14 cellular contexts compared by ENCODE assay signal in the genomic region with DNA sequence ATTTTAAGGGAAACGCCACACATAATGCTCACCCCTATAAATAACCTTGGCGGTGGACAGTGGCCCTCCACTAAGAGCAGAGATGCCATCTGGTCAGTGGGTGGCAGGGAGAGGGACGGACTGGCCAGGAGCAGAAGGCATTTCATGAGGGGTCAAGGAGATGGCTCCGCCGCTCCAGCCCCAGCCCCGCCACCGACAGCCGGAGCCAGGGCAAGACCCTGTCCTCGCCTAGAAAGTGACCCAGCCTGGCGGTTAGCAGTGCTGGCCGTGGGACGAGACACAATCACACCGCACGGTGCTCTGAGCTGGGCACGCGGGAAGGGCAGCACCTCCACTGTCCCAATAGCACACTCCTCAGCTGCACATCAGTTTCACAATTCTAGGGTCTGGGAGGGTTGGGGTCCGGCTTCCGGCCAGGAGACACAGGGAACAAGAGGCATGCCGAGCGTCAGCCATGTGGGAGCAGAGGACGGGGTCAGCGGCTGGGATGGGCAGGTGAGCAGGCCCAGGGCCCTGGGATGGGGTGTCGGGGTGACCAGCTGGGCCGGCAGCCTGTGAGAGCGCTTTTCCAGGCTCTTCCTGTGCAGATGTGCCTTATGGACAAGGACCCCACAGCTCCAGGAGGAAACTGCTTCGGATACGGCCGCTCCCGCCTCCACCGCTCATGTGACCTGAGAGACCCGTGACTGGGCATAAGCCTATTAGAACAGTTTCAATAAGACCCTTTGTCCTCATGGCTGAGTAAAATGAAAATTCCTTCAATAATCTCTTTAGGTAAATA. TPM values are rescaled to one million over a fixed set of nuclear protein-coding genes. Genes with fewer than 3 reads are reported as not detected.
DNase-seq lines count a peak whose midpoint lies in the region; ATAC-seq and TF ChIP-seq lines count a peak whose summit lies in the region.
"Had no signal": no experiment of that assay in that cellular context is flagged by ENCODE, and none has a peak within 500 bp of the region (broad histone marks: within the 10 kb centered on the region; RNA-seq: fewer than 3 reads in every experiment).

No MANE protein-coding gene starts in this region.

- H3K27ac Mint-ChIP-seq in dendritic cell treated with granulocyte-macrophage colony-stimulating factor and Interleukin-4, amounts not matched to agents 40 ng/mL and 50 ng/mL, for 4 days, result peak overlapping the region; percentile 90
- H3K27ac Mint-ChIP-seq in stimulated activated memory B cell treated with anti-CD40 and anti-IgM and Interleukin-4, amounts not matched to agents 10 μg/mL and 1 μg/mL and 100 μg/mL, for 72 hours, result no peak overlapping the region

- TF ChIP-seq CTCF in heart right ventricle (IDR thresholded peaks at IDR 0.05) (no peak), mucosa of descending colon (IDR thresholded peaks at IDR 0.05) (no peak)

- ATAC-seq in Right ventricle myocardium superior (ENCODE audit: poor library complexity), result no peak
- ATAC-seq in heart right ventricle, result no peak
- no peak for ATAC-seq in mucosa of descending colon
- no peak for ATAC-seq in aorta (ENCODE audit: low FRiP score)
- no peak for ATAC-seq in stimulated activated memory B cell treated with anti-CD40 and anti-IgM and Interleukin-4, amounts not matched to agents 10 μg/mL and 1 μg/mL and 100 μg/mL, for 72 hours

- peak; percentile 41 for DNase-seq in Right ventricle myocardium superior
- no peak for DNase-seq in heart right ventricle
- DNase-seq in mucosa of descending colon, result peak in 2 of 3 donors; percentile 35 to 46
- peak; percentile 45 to 68 for DNase-seq in aorta
- no peak for DNase-seq in NCI-H226
- no peak for DNase-seq in cortex of kidney (lab: John Stamatoyannopoulos, UW)
- DNase-seq: effector CD8-positive, alpha-beta T cell; naive thymus-derived CD4-positive, alpha-beta T cell; NCI-H1436; NCI-H69 had no signal

- H3K4me3 Mint-ChIP-seq in dendritic cell treated with granulocyte-macrophage colony-stimulating factor and Interleukin-4, amounts not matched to agents 40 ng/mL and 50 ng/mL, for 4 days, result no peak overlapping the region
- H3K4me3 Mint-ChIP-seq in stimulated activated memory B cell treated with anti-CD40 and anti-IgM and Interleukin-4, amounts not matched to agents 10 μg/mL and 1 μg/mL and 100 μg/mL, for 72 hours, result no peak overlapping the region
- H3K4me3 Mint-ChIP-seq: naive thymus-derived CD4-positive, alpha-beta T cell had no signal

- peaks cover 96% of the 10 kb centered on the region for H3K4me1 Mint-ChIP-seq in dendritic cell treated with granulocyte-macrophage colony-stimulating factor and Interleukin-4, amounts not matched to agents 40 ng/mL and 50 ng/mL, for 4 days (ENCODE audit: low read depth)
- peaks cover 51% of the 10 kb centered on the region for H3K4me1 Mint-ChIP-seq in stimulated activated memory B cell treated with anti-CD40 and anti-IgM and Interleukin-4, amounts not matched to agents 10 μg/mL and 1 μg/mL and 100 μg/mL, for 72 hours

- H3K4me3 ChIP-seq in heart right ventricle (no peak overlapping the region), mucosa of descending colon (no peak overlapping the region), aorta (ENCODE audit: low read length in 2 of 2) (no peak overlapping the region)
- H3K4me3 ChIP-seq: ascending aorta, uterus had no signal

- peaks cover 46% of the 10 kb centered on the region for H3K36me3 Mint-ChIP-seq in dendritic cell treated with granulocyte-macrophage colony-stimulating factor and Interleukin-4, amounts not matched to agents 40 ng/mL and 50 ng/mL, for 4 days (ENCODE audit: low read depth)
- peaks cover 16% of the 10 kb centered on the region for H3K36me3 Mint-ChIP-seq in stimulated activated memory B cell treated with anti-CD40 and anti-IgM and Interleukin-4, amounts not matched to agents 10 μg/mL and 1 μg/mL and 100 μg/mL, for 72 hours

- no peaks in the 10 kb centered on the region for H3K27me3 Mint-ChIP-seq in dendritic cell treated with granulocyte-macrophage colony-stimulating factor and Interleukin-4, amounts not matched to agents 40 ng/mL and 50 ng/mL, for 4 days
- no peaks in the 10 kb centered on the region for H3K27me3 Mint-ChIP-seq in stimulated activated memory B cell treated with anti-CD40 and anti-IgM and Interleukin-4, amounts not matched to agents 10 μg/mL and 1 μg/mL and 100 μg/mL, for 72 hours
- H3K27me3 Mint-ChIP-seq: naive thymus-derived CD4-positive, alpha-beta T cell had no signal

- H3K9me3 Mint-ChIP-seq in dendritic cell treated with granulocyte-macrophage colony-stimulating factor and Interleukin-4, amounts not matched to agents 40 ng/mL and 50 ng/mL, for 4 days, result no peaks in the 10 kb centered on the region
- H3K9me3 Mint-ChIP-seq in stimulated activated memory B cell treated with anti-CD40 and anti-IgM and Interleukin-4, amounts not matched to agents 10 μg/mL and 1 μg/mL and 100 μg/mL, for 72 hours, result no peaks in the 10 kb centered on the region
- H3K9me3 Mint-ChIP-seq: naive thymus-derived CD4-positive, alpha-beta T cell had no signal

- H3K36me3 ChIP-seq in heart right ventricle, result peaks cover 0 to 9% (median 0%) of the 10 kb centered on the region in 9 donors
- H3K36me3 ChIP-seq in mucosa of descending colon (ENCODE audit: low read depth), result no peaks in the 10 kb centered on the region
- H3K36me3 ChIP-seq in aorta (ENCODE audit: control insufficient read depth in 1 of 2, insufficient read depth in 2 of 2, low read length in 1 of 2), result no peaks in the 10 kb centered on the region
- H3K36me3 ChIP-seq: ascending aorta, uterus had no signal

- H3K27ac ChIP-seq in heart right ventricle (peak overlapping the region in 1 of 10 donors; percentile 80), aorta (ENCODE audit: low read depth in 1 of 2, low read length in 2 of 2) (no peak overlapping the region)
- H3K27ac ChIP-seq: ascending aorta, uterus had no signal

- WGBS in heart right ventricle, 2 donors, result 86 to 87% methylated on average over 31 of the region's 31 CpGs
- WGBS in aorta, 2 donors, result 91 to 92% methylated on average over 31 of the region's 31 CpGs

- H3K27me3 ChIP-seq in heart right ventricle, result no peaks in the 10 kb centered on the region
- H3K27me3 ChIP-seq in aorta (ENCODE audit: control insufficient read depth in 1 of 2, insufficient read depth in 2 of 2, low read length in 1 of 2), result no peaks in the 10 kb centered on the region
- H3K27me3 ChIP-seq: ascending aorta, uterus had no signal

- intact Hi-C loops in Right ventricle myocardium superior (cut with DNase I) (no loop called here), heart right ventricle (cut with DNase I) (no loop called here), mucosa of descending colon (cut with DNase I, micrococcal nuclease) (no loop called here), aorta (cut with DNase I) (no loop called here)
- intact Hi-C loops in dendritic cell treated with granulocyte-macrophage colony-stimulating factor and Interleukin-4, amounts not matched to agents 40 ng/mL and 50 ng/mL, for 4 days (cut with micrococcal nuclease), result no loop called here

- H3K4me1 ChIP-seq in heart right ventricle, result peaks cover 0 to 51% (median 20%) of the 10 kb centered on the region in 9 donors
- peaks cover 29% of the 10 kb centered on the region for H3K4me1 ChIP-seq in mucosa of descending colon (ENCODE audit: low read depth)
- H3K4me1 ChIP-seq in aorta (ENCODE audit: control insufficient read depth in 1 of 2, insufficient read depth in 2 of 2, low read length in 2 of 2), result no peaks in the 10 kb centered on the region

- no peaks in the 10 kb centered on the region for H3K9me3 ChIP-seq in heart right ventricle
- no peaks in the 10 kb centered on the region for H3K9me3 ChIP-seq in mucosa of descending colon
- no peaks in the 10 kb centered on the region for H3K9me3 ChIP-seq in aorta (ENCODE audit: control insufficient read depth, low read length)
- H3K9me3 ChIP-seq: ascending aorta, uterus had no signal

RNA-seq across cellular contexts. Expression of gene SLC19A1, which starts 5.7 kb away (rescaled TPM):
- total RNA-seq in Right ventricle myocardium superior, result 6.9 TPM
- 1 to 10 TPM; 1.5 to 8.5 (median 3.5) TPM for total RNA-seq in heart right ventricle
- polyA plus RNA-seq in heart right ventricle, result 1 to 10 TPM; 3.8 to 7.2 TPM
- 10 to 100 TPM; 12.6 to 22.8 (median 12.7) TPM for total RNA-seq in mucosa of descending colon
- 1 to 10 TPM; 6.2 to 8.4 TPM for total RNA-seq in aorta
- 10 to 100 TPM in 1 of 2 donors, 1 to 10 TPM in 1; 4.5 to 32.5 TPM for polyA plus RNA-seq in aorta

Comparison
In these comparisons a context has a peak if more than half of its experiments do, and no peak if none do; other contexts are left out.
1. DNase-seq: peak in Right ventricle myocardium superior (single experiment), mucosa of descending colon (2 of 3) and aorta (2 of 2); none in heart right ventricle (0 of 2), NCI-H226 (single experiment) and cortex of kidney (single experiment).